19 cellular contexts compared by ENCODE assay signal in the genomic region with DNA sequence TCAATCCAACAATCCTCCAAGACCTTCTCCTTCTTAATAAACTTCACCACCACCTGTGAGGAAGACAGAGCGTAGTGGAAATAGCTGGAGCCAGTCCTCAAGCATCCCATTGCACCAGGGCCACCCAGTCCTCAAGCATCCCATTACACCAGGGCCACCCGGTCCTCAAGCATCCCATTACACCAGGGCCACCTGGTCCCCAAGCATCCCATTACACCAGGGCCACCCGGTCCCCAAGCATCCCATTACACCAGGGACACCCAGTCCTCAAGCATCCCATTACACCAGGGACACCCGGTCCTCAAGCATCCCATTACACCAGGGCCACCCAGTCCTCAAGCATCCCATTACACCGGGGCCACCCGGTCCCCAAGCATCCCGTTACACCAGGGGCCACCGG. TPM values are rescaled to one million over a fixed set of nuclear protein-coding genes. Genes with fewer than 3 reads are reported as not detected.
DNase-seq lines count a peak whose midpoint lies in the region; ATAC-seq, FAIRE-seq and TF ChIP-seq lines count a peak whose summit lies in the region.
"Had no signal": no experiment of that assay in that cellular context is flagged by ENCODE, and none has a peak within 500 bp of the region (broad histone marks: within the 10 kb centered on the region; RNA-seq: fewer than 3 reads in every experiment).

No MANE protein-coding gene starts in this region.

- H3K4me3 Mint-ChIP-seq in activated T-cell treated with anti-CD3 and anti-CD28 coated beads, Interleukin-2, amount 50 U/mL, for 72 hours: no peak overlapping the region
- H3K4me3 Mint-ChIP-seq in activated T-cell treated with anti-CD3 and anti-CD28 coated beads, Interleukin-2, amount 50 U/mL, for 4 hours: no peak overlapping the region
- no peak overlapping the region for H3K4me3 Mint-ChIP-seq in activated T-helper 17 cell treated with anti-CD3 and anti-CD28 coated beads, Interleukin-2, amount 50 U/mL, for 72 hours
- H3K4me3 Mint-ChIP-seq in stimulated activated memory B cell treated with anti-CD40 and anti-IgM and Interleukin-4, amounts not matched to agents 10 μg/mL and 1 μg/mL and 100 μg/mL, for 72 hours: no peak overlapping the region
- no peak overlapping the region for H3K4me3 Mint-ChIP-seq in activated T-helper 1 cell treated with anti-CD3 and anti-CD28 coated beads, Interleukin-12 subunit alpha, Interleukin-12 subunit beta, Interleukin-2, Interleukin-4 antibody, amounts not matched to agents 30 ng/mL and 10 ng/mL and 1 ng/mL, durations not matched to agents 14 hours and 24 hours and 36 hours

- intact Hi-C loops in activated T-helper 1 cell treated with anti-CD3 and anti-CD28 coated beads, Interleukin-12 subunit alpha, Interleukin-12 subunit beta, Interleukin-2, Interleukin-4 antibody, amounts not matched to agents 30 ng/mL and 10 ng/mL and 1 ng/mL, durations not matched to agents 14 hours and 24 hours and 36 hours (cut with micrococcal nuclease): no loop called here

- no peaks in the 10 kb centered on the region for H3K36me3 ChIP-seq in bronchial epithelial cell (ENCODE audit: control insufficient read depth, insufficient read depth, low read length)

- no peaks in the 10 kb centered on the region for H3K27me3 ChIP-seq in bronchial epithelial cell (ENCODE audit: control insufficient read depth, insufficient read depth, low read length)

- DNase-seq in activated T-cell treated with anti-CD3 and anti-CD28 coated beads, Interleukin-2, amount 50 U/mL, for 72 hours: no peak
- no peak for DNase-seq in activated T-cell treated with anti-CD3 and anti-CD28 coated beads, Interleukin-2, amount 50 U/mL, for 4 hours
- no peak for DNase-seq in bronchial epithelial cell (ENCODE audit: low read depth)
- DNase-seq in activated T-helper 1 cell treated with anti-CD3 and anti-CD28 coated beads, Interleukin-12 subunit alpha, Interleukin-12 subunit beta, Interleukin-2, Interleukin-4 antibody, amounts not matched to agents 30 ng/mL and 10 ng/mL and 1 ng/mL, durations not matched to agents 14 hours and 24 hours and 36 hours (ENCODE audit: low spot score): no peak
- DNase-seq: C1 segment of cervical spinal cord; Calu3; CD4-positive, alpha-beta memory T cell; COR-L47; DMS53; DMS79 treated with DMSO at 0.1 percent for 48 hours; GF-D8; GM23248; HCEC 1CT had no signal

- H3K27ac Mint-ChIP-seq in activated T-cell treated with anti-CD3 and anti-CD28 coated beads, Interleukin-2, amount 50 U/mL, for 72 hours: peak overlapping the region; percentile 43
- peak overlapping the region; percentile 7 for H3K27ac Mint-ChIP-seq in activated T-helper 17 cell treated with anti-CD3 and anti-CD28 coated beads, Interleukin-2, amount 50 U/mL, for 72 hours
- peak overlapping the region; percentile 50 for H3K27ac Mint-ChIP-seq in stimulated activated memory B cell treated with anti-CD40 and anti-IgM and Interleukin-4, amounts not matched to agents 10 μg/mL and 1 μg/mL and 100 μg/mL, for 72 hours
- H3K27ac Mint-ChIP-seq in activated T-helper 1 cell treated with anti-CD3 and anti-CD28 coated beads, Interleukin-12 subunit alpha, Interleukin-12 subunit beta, Interleukin-2, Interleukin-4 antibody, amounts not matched to agents 30 ng/mL and 10 ng/mL and 1 ng/mL, durations not matched to agents 14 hours and 24 hours and 36 hours: no peak overlapping the region

- H3K4me3 ChIP-seq in bronchial epithelial cell (ENCODE audit: low read depth, low read length): no peak overlapping the region
- H3K4me3 ChIP-seq: GM23248 had no signal

- H3K9me3 Mint-ChIP-seq in activated T-cell treated with anti-CD3 and anti-CD28 coated beads, Interleukin-2, amount 50 U/mL, for 72 hours: no peaks in the 10 kb centered on the region
- H3K9me3 Mint-ChIP-seq in activated T-cell treated with anti-CD3 and anti-CD28 coated beads, Interleukin-2, amount 50 U/mL, for 4 hours: no peaks in the 10 kb centered on the region
- no peaks in the 10 kb centered on the region for H3K9me3 Mint-ChIP-seq in activated T-helper 17 cell treated with anti-CD3 and anti-CD28 coated beads, Interleukin-2, amount 50 U/mL, for 72 hours
- no peaks in the 10 kb centered on the region for H3K9me3 Mint-ChIP-seq in stimulated activated memory B cell treated with anti-CD40 and anti-IgM and Interleukin-4, amounts not matched to agents 10 μg/mL and 1 μg/mL and 100 μg/mL, for 72 hours
- H3K9me3 Mint-ChIP-seq in activated T-helper 1 cell treated with anti-CD3 and anti-CD28 coated beads, Interleukin-12 subunit alpha, Interleukin-12 subunit beta, Interleukin-2, Interleukin-4 antibody, amounts not matched to agents 30 ng/mL and 10 ng/mL and 1 ng/mL, durations not matched to agents 14 hours and 24 hours and 36 hours: peaks cover 2% of the 10 kb centered on the region
- H3K9me3 Mint-ChIP-seq: CD4-positive, alpha-beta memory T cell had no signal

- H3K4me1 Mint-ChIP-seq in activated T-cell treated with anti-CD3 and anti-CD28 coated beads, Interleukin-2, amount 50 U/mL, for 72 hours (ENCODE audit: low read depth): peaks cover 20% of the 10 kb centered on the region
- peaks cover 18% of the 10 kb centered on the region for H3K4me1 Mint-ChIP-seq in activated T-cell treated with anti-CD3 and anti-CD28 coated beads, Interleukin-2, amount 50 U/mL, for 4 hours (ENCODE audit: low read depth)
- H3K4me1 Mint-ChIP-seq in activated T-helper 17 cell treated with anti-CD3 and anti-CD28 coated beads, Interleukin-2, amount 50 U/mL, for 72 hours: peaks cover 16% of the 10 kb centered on the region
- H3K4me1 Mint-ChIP-seq in stimulated activated memory B cell treated with anti-CD40 and anti-IgM and Interleukin-4, amounts not matched to agents 10 μg/mL and 1 μg/mL and 100 μg/mL, for 72 hours: peaks cover 56% of the 10 kb centered on the region
- H3K4me1 Mint-ChIP-seq in activated T-helper 1 cell treated with anti-CD3 and anti-CD28 coated beads, Interleukin-12 subunit alpha, Interleukin-12 subunit beta, Interleukin-2, Interleukin-4 antibody, amounts not matched to agents 30 ng/mL and 10 ng/mL and 1 ng/mL, durations not matched to agents 14 hours and 24 hours and 36 hours (ENCODE audit: low read depth): peaks cover 34% of the 10 kb centered on the region

- no peak for TF ChIP-seq CTCF in bronchial epithelial cell (IDR thresholded peaks at IDR 0.05; ENCODE audit: insufficient read depth, low read length, severe bottlenecking)

- H3K27me3 Mint-ChIP-seq in activated T-cell treated with anti-CD3 and anti-CD28 coated beads, Interleukin-2, amount 50 U/mL, for 72 hours (ENCODE audit: low read depth): no peaks in the 10 kb centered on the region
- H3K27me3 Mint-ChIP-seq in activated T-cell treated with anti-CD3 and anti-CD28 coated beads, Interleukin-2, amount 50 U/mL, for 4 hours (ENCODE audit: low read depth): no peaks in the 10 kb centered on the region
- H3K27me3 Mint-ChIP-seq in activated T-helper 17 cell treated with anti-CD3 and anti-CD28 coated beads, Interleukin-2, amount 50 U/mL, for 72 hours: no peaks in the 10 kb centered on the region
- H3K27me3 Mint-ChIP-seq in stimulated activated memory B cell treated with anti-CD40 and anti-IgM and Interleukin-4, amounts not matched to agents 10 μg/mL and 1 μg/mL and 100 μg/mL, for 72 hours: no peaks in the 10 kb centered on the region
- no peaks in the 10 kb centered on the region for H3K27me3 Mint-ChIP-seq in activated T-helper 1 cell treated with anti-CD3 and anti-CD28 coated beads, Interleukin-12 subunit alpha, Interleukin-12 subunit beta, Interleukin-2, Interleukin-4 antibody, amounts not matched to agents 30 ng/mL and 10 ng/mL and 1 ng/mL, durations not matched to agents 14 hours and 24 hours and 36 hours (ENCODE audit: insufficient read depth)
- H3K27me3 Mint-ChIP-seq: CD4-positive, alpha-beta memory T cell had no signal

- peaks cover 17 to 30% of the 10 kb centered on the region in 2 donors for H3K36me3 Mint-ChIP-seq in activated T-cell treated with anti-CD3 and anti-CD28 coated beads, Interleukin-2, amount 50 U/mL, for 72 hours (ENCODE audit: insufficient read depth in 2 of 2)
- peaks cover 35% of the 10 kb centered on the region for H3K36me3 Mint-ChIP-seq in activated T-cell treated with anti-CD3 and anti-CD28 coated beads, Interleukin-2, amount 50 U/mL, for 4 hours (ENCODE audit: insufficient read depth)
- peaks cover 72% of the 10 kb centered on the region for H3K36me3 Mint-ChIP-seq in activated T-helper 17 cell treated with anti-CD3 and anti-CD28 coated beads, Interleukin-2, amount 50 U/mL, for 72 hours (ENCODE audit: low read depth)
- H3K36me3 Mint-ChIP-seq in stimulated activated memory B cell treated with anti-CD40 and anti-IgM and Interleukin-4, amounts not matched to agents 10 μg/mL and 1 μg/mL and 100 μg/mL, for 72 hours: peaks cover 70% of the 10 kb centered on the region
- H3K36me3 Mint-ChIP-seq in activated T-helper 1 cell treated with anti-CD3 and anti-CD28 coated beads, Interleukin-12 subunit alpha, Interleukin-12 subunit beta, Interleukin-2, Interleukin-4 antibody, amounts not matched to agents 30 ng/mL and 10 ng/mL and 1 ng/mL, durations not matched to agents 14 hours and 24 hours and 36 hours (ENCODE audit: low read depth): peaks cover 56% of the 10 kb centered on the region

- no peak for ATAC-seq in activated T-cell treated with anti-CD3 and anti-CD28 coated beads, Interleukin-2, amount 50 U/mL, for 72 hours (replicated peaks in 1 of 2)
- no peak for ATAC-seq in activated T-cell treated with anti-CD3 and anti-CD28 coated beads, Interleukin-2, amount 50 U/mL, for 4 hours
- ATAC-seq in activated T-helper 17 cell treated with anti-CD3 and anti-CD28 coated beads, Interleukin-2, amount 50 U/mL, for 72 hours (replicated peaks): no peak
- no peak for ATAC-seq in stimulated activated memory B cell treated with anti-CD40 and anti-IgM and Interleukin-4, amounts not matched to agents 10 μg/mL and 1 μg/mL and 100 μg/mL, for 72 hours
- no peak for ATAC-seq in HG03571 (IDR thresholded peaks at IDR 0.05; ENCODE audit: unreplicated experiment)

- FAIRE-seq in bronchial epithelial cell (lab: Jason Lieb, UNC): peak; percentile 7
- FAIRE-seq: GM12891, GM18507, H1 had no signal

RNA-seq across cellular contexts. Expression of a gene that starts 13.3 kb away (rescaled TPM):
- total RNA-seq in activated T-cell treated with anti-CD3 and anti-CD28 coated beads, Interleukin-2, amount 50 U/mL, for 72 hours: 10 to 100 TPM; 48.7 to 53.7 TPM
- 10 to 100 TPM; 40.5 to 42.3 (median 41.8) TPM for total RNA-seq in activated T-cell treated with anti-CD3 and anti-CD28 coated beads, Interleukin-2, amount 50 U/mL, for 4 hours
- 10 to 100 TPM; 36.4 to 86.5 TPM for total RNA-seq in activated T-helper 17 cell treated with anti-CD3 and anti-CD28 coated beads, Interleukin-2, amount 50 U/mL, for 72 hours
- total RNA-seq in bronchial epithelial cell: 35.5 and 35.7 TPM in 2 replicates
- total RNA-seq in activated T-helper 1 cell treated with anti-CD3 and anti-CD28 coated beads, Interleukin-12 subunit alpha, Interleukin-12 subunit beta, Interleukin-2, Interleukin-4 antibody, amounts not matched to agents 30 ng/mL and 10 ng/mL and 1 ng/mL, durations not matched to agents 14 hours and 24 hours and 36 hours: 40.5 and 43.3 TPM in 2 replicates

RNA-seq across cellular contexts. Expression of a gene that starts 33.9 kb away (rescaled TPM):
- 100 to 1,000 TPM; 123 to 171 TPM for total RNA-seq in activated T-cell treated with anti-CD3 and anti-CD28 coated beads, Interleukin-2, amount 50 U/mL, for 72 hours
- 10 to 100 TPM; 35.6 to 62.7 (median 49.8) TPM for total RNA-seq in activated T-cell treated with anti-CD3 and anti-CD28 coated beads, Interleukin-2, amount 50 U/mL, for 4 hours
- total RNA-seq in activated T-helper 17 cell treated with anti-CD3 and anti-CD28 coated beads, Interleukin-2, amount 50 U/mL, for 72 hours: 10 to 100 TPM; 71.0 to 73.6 TPM
- total RNA-seq in bronchial epithelial cell: 2.8 and 2.9 TPM in 2 replicates
- total RNA-seq in activated T-helper 1 cell treated with anti-CD3 and anti-CD28 coated beads, Interleukin-12 subunit alpha, Interleukin-12 subunit beta, Interleukin-2, Interleukin-4 antibody, amounts not matched to agents 30 ng/mL and 10 ng/mL and 1 ng/mL, durations not matched to agents 14 hours and 24 hours and 36 hours: 101 and 104 TPM in 2 replicates

RNA-seq across cellular contexts. Expression of a gene that starts 34.9 kb away (rescaled TPM):
- total RNA-seq in activated T-cell treated with anti-CD3 and anti-CD28 coated beads, Interleukin-2, amount 50 U/mL, for 72 hours: 10 to 100 TPM; 89.1 to 97.8 TPM
- 10 to 100 TPM; 66.3 to 74.1 (median 73.7) TPM for total RNA-seq in activated T-cell treated with anti-CD3 and anti-CD28 coated beads, Interleukin-2, amount 50 U/mL, for 4 hours
- 10 to 100 TPM; 81.9 to 86.4 TPM for total RNA-seq in activated T-helper 17 cell treated with anti-CD3 and anti-CD28 coated beads, Interleukin-2, amount 50 U/mL, for 72 hours
- total RNA-seq in bronchial epithelial cell: 32.4 and 51.2 TPM in 2 replicates
- total RNA-seq in activated T-helper 1 cell treated with anti-CD3 and anti-CD28 coated beads, Interleukin-12 subunit alpha, Interleukin-12 subunit beta, Interleukin-2, Interleukin-4 antibody, amounts not matched to agents 30 ng/mL and 10 ng/mL and 1 ng/mL, durations not matched to agents 14 hours and 24 hours and 36 hours: 115 and 118 TPM in 2 replicates
